Comparison of ENCODE assay signal across 8 cellular contexts in the genomic region with DNA sequence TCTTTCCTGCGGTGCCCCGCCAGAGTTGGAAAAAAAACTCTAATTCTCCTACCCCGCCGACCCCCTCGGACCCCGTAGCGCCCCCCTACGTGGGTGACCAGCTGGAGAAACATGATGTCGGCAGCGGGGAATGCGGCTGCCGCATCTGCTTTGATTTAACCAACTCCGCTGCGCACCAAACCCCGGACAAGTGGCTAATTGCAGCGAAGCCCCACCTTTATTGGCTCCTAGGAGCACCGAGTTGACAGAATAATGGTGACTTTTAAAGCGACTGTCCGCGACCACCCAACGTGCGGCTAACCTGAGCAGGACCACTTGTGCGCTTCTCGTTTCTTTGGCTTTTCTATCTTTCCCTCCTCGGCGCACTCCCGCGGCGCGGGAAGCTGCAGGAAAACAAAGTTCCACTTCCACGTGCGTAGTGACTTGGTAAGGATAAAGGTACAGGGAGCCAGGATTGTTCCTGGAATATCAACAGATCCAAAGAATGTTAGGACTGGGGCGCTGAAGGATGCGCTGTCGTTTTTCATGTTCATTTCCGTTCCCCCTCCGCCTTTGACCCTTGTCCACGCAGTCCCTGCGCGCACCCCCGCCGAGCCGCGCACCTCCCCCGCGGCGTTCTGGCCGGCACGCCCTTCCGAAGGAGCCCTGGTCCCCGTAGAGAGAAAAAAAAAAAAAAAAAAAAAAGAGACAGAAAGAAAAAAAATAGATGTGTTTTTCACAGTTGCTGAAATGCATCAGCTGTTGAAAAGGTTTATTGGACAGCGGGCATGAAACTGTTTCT. TPM values are rescaled to one million over a fixed set of nuclear protein-coding genes. Genes with fewer than 3 reads are reported as not detected.
A peak's percentile ranks its signal among the peaks of the same experiment; 100 is the strongest.
DNase-seq lines count a peak whose midpoint lies in the region; ATAC-seq lines count a peak whose summit lies in the region.

No MANE protein-coding gene starts in this region.

- H3K27ac ChIP-seq in muscle layer of colon (ENCODE audit: low read depth, low read length) = no peak overlapping the region

- peaks cover 80% of the 10 kb centered on the region for H3K27me3 Mint-ChIP-seq in central memory CD8-positive, alpha-beta T cell

- peaks cover 21% of the 10 kb centered on the region for H3K4me1 Mint-ChIP-seq in central memory CD8-positive, alpha-beta T cell

- peaks cover 41 to 44% of the 10 kb centered on the region in 2 donors for H3K27me3 ChIP-seq in muscle layer of colon (ENCODE audit: control insufficient read depth in 1 of 2, insufficient read depth in 2 of 2, low read length in 2 of 2)

- no peaks in the 10 kb centered on the region for H3K9me3 ChIP-seq in muscle layer of colon (ENCODE audit: low read length)

- peaks cover 2% of the 10 kb centered on the region for H3K36me3 Mint-ChIP-seq in central memory CD8-positive, alpha-beta T cell (ENCODE audit: insufficient read depth)

- H3K9ac ChIP-seq in muscle layer of colon (ENCODE audit: low read length) = no peak overlapping the region

- H3K27ac Mint-ChIP-seq in central memory CD8-positive, alpha-beta T cell (ENCODE audit: low read depth) = no peak overlapping the region

- H3K9me3 Mint-ChIP-seq in central memory CD8-positive, alpha-beta T cell = no peaks in the 10 kb centered on the region

- H3K4me3 ChIP-seq in muscle layer of colon (ENCODE audit: low read depth in 1 of 2, low read length in 2 of 2) = peak overlapping the region; percentile 11 to 48

- peaks cover 12% of the 10 kb centered on the region for H3K4me1 ChIP-seq in muscle layer of colon (ENCODE audit: insufficient read depth, low read length)

- ATAC-seq in GM19467 (IDR thresholded peaks at IDR 0.05; ENCODE audit: unreplicated experiment) = peak; percentile 22
- ATAC-seq in central memory CD8-positive, alpha-beta T cell (replicated peaks; ENCODE audit: extremely low read depth, poor library complexity, severe bottlenecking) = no peak

- H3K4me3 Mint-ChIP-seq in central memory CD8-positive, alpha-beta T cell = peak overlapping the region; percentile 54

- peak; percentile 58 for DNase-seq in D341Med (ENCODE audit: low spot score)
- peak; percentile 54 for DNase-seq in NCI-H1105 treated with DMSO at 0.1 percent for 48 hours (lab: John Stamatoyannopoulos, UW)
- no peak for DNase-seq in central memory CD8-positive, alpha-beta T cell (ENCODE audit: low spot score in 2 of 2)
- no peak for DNase-seq in ACHN
- no peak for DNase-seq in occipital lobe (lab: John Stamatoyannopoulos, UW)
- no peak for DNase-seq in MV-4-11 (lab: John Stamatoyannopoulos, UW)

- in situ Hi-C loops in ACHN (cut with HindIII; ENCODE audit: low pct_ligation_motif_present, low pct_unique_long_range_greater_than_20kb, low sequenced_read_pairs) = no loop called here

- H3K36me3 ChIP-seq in muscle layer of colon (ENCODE audit: insufficient read depth, low read length) = no peaks in the 10 kb centered on the region

RNA-seq across cellular contexts. Expression of a gene that starts 1.4 kb away (rescaled TPM):
- total RNA-seq in occipital lobe = 1.2 TPM

Comparison
In these comparisons a context has a peak if more than half of its experiments do, and no peak if none do; other contexts are left out.
1. DNase-seq: peak in D341Med (single experiment) and NCI-H1105 treated with DMSO at 0.1 percent for 48 hours (single experiment); none in central memory CD8-positive, alpha-beta T cell (0 of 2), ACHN (single experiment), occipital lobe (single experiment) and MV-4-11 (single experiment).